12 cellular contexts compared by ENCODE assay signal in the genomic region with DNA sequence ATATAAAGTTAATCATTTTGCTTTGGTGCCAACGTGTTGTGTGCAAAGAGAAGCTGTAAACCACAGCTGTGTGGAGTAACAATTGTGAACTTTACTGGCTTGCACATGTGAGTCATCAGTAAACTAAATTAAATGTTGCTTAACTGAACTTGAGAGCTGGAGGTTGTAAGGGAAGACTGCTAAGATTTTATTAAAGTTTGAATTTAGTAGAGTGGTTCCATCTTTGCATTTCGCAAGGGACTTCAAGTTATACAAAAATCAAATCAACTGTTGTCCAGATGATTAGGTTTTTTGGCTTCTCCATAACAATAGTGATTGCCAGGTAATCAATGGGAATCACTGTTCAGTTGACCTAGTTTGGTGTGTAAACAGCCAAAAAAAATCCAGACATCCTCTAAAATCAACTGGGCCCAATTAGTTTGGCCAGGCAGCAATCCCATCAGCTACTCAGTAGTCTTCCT.
A peak's percentile ranks its signal among the peaks of the same experiment; 100 is the strongest.
DNase-seq lines count a peak whose midpoint lies in the region; ATAC-seq and TF ChIP-seq lines count a peak whose summit lies in the region.
"Had no signal": no experiment of that assay in that cellular context is flagged by ENCODE, and none has a peak within 500 bp of the region (broad histone marks: within the 10 kb centered on the region; RNA-seq: fewer than 3 reads in every experiment).

No MANE protein-coding gene starts in this region.

- peaks cover 7% of the 10 kb centered on the region for H3K4me1 Mint-ChIP-seq in progenitor cell of endocrine pancreas (ENCODE audit: low read depth)

- no peaks in the 10 kb centered on the region for H3K9me2 ChIP-seq in PC-3 (replicated peaks; ENCODE audit: low read length)

- H4K20me1 ChIP-seq in PC-3 (ENCODE audit: low read length) (no peaks in the 10 kb centered on the region), fibroblast of lung (ENCODE audit: control insufficient read depth, extremely low read depth, insufficient read depth, low read length) (no peaks in the 10 kb centered on the region), smooth muscle cell (ENCODE audit: low read depth) (no peaks in the 10 kb centered on the region)

- DNase-seq in HFF-Myc (ENCODE audit: extremely low read depth, low read depth) (peak; percentile 40), PC-3 (peak; percentile 89), fibroblast of lung (ENCODE audit: low read depth in 2 of 2) (peak; percentile 16 to 77), smooth muscle cell (lab: John Stamatoyannopoulos, UW; ENCODE audit: unreplicated experiment) (no peak), progenitor cell of endocrine pancreas (ENCODE audit: low spot score, unreplicated experiment) (no peak), HK-2 (ENCODE audit: unreplicated experiment) (no peak)
- DNase-seq: activated CD4-positive, alpha-beta memory T cell treated with anti-CD3 and anti-CD28 coated beads for 36 hours; activated naive CD4-positive, alpha-beta T cell treated with Interleukin-2 at 50 U/mL for 16 hours; NCI-H1048; NCI-H526 treated with DMSO at 0.1 percent for 48 hours had no signal

- no peaks in the 10 kb centered on the region for H3K9me3 Mint-ChIP-seq in progenitor cell of endocrine pancreas (ENCODE audit: low read depth)
- H3K9me3 Mint-ChIP-seq: activated CD4-positive, alpha-beta memory T cell treated with anti-CD3 and anti-CD28 coated beads for 36 hours had no signal

- H3K4me3 ChIP-seq in HFF-Myc (replicated peaks; ENCODE audit: low read depth, low read length) (no peak overlapping the region), PC-3 (ENCODE audit: low read length) (no peak overlapping the region), fibroblast of lung (replicated peaks in 1 of 4; ENCODE audit: control extremely low read depth in 1 of 4, insufficient read depth in 1 of 4, low read depth in 3 of 4, low read length in 4 of 4) (no peak overlapping the region), smooth muscle cell (no peak overlapping the region)
- H3K4me3 ChIP-seq: GM12878 had no signal

- intact Hi-C loops in PC-3 (cut with micrococcal nuclease): no loop called here

- 51% methylated on average over 2 of the region's 2 CpGs for WGBS in smooth muscle cell (ENCODE audit: low lambda C conversion rate)

- H3K79me2 ChIP-seq in PC-3 (ENCODE audit: low read length): no peaks in the 10 kb centered on the region
- no peaks in the 10 kb centered on the region for H3K79me2 ChIP-seq in fibroblast of lung (ENCODE audit: control insufficient read depth, insufficient read depth, low read length)
- no peaks in the 10 kb centered on the region for H3K79me2 ChIP-seq in smooth muscle cell (ENCODE audit: low read depth)

- no peaks in the 10 kb centered on the region for H3K27me3 ChIP-seq in PC-3 (ENCODE audit: low read length)
- H3K27me3 ChIP-seq in fibroblast of lung (ENCODE audit: control insufficient read depth, insufficient read depth, low read length): no peaks in the 10 kb centered on the region
- no peaks in the 10 kb centered on the region for H3K27me3 ChIP-seq in smooth muscle cell (ENCODE audit: low read depth)

- ATAC-seq in PC-3 (peak; percentile 92), HG02852 (IDR thresholded peaks at IDR 0.05; ENCODE audit: unreplicated experiment) (no peak)
- ATAC-seq: GM12878 had no signal

- H3K36me3 ChIP-seq in PC-3 (ENCODE audit: low read depth, low read length) (no peaks in the 10 kb centered on the region), fibroblast of lung (ENCODE audit: control insufficient read depth, insufficient read depth, low read length) (no peaks in the 10 kb centered on the region), smooth muscle cell (ENCODE audit: low read depth) (no peaks in the 10 kb centered on the region)

- H2AFZ ChIP-seq in PC-3 (ENCODE audit: low read length): no peak overlapping the region
- H2AFZ ChIP-seq in fibroblast of lung (ENCODE audit: low read length): no peak overlapping the region
- no peak overlapping the region for H2AFZ ChIP-seq in smooth muscle cell (ENCODE audit: low read depth)

- peaks cover 13% of the 10 kb centered on the region for H3K4me1 ChIP-seq in PC-3 (ENCODE audit: insufficient read depth, low read length)
- no peaks in the 10 kb centered on the region for H3K4me1 ChIP-seq in fibroblast of lung (ENCODE audit: control insufficient read depth, extremely low read depth, insufficient read depth, low read length)
- peaks cover 8% of the 10 kb centered on the region for H3K4me1 ChIP-seq in smooth muscle cell (ENCODE audit: low read depth)

- POLR2A ChIA-PET in PC-3 (lab: Charles Lee; ENCODE audit: unreplicated experiment): interaction anchor here (0.6 kb wide), 2 partner anchors 16 to 100 kb away, joined by 3 to 5 read pairs; no protein-coding TSS in a partner anchor

- H3K27me3 Mint-ChIP-seq in progenitor cell of endocrine pancreas: peaks cover 16% of the 10 kb centered on the region

- peak overlapping the region; percentile 18; the same call in 1 of the 2 replicates for H3K4me2 ChIP-seq in PC-3 (ENCODE audit: low read length)
- H3K4me2 ChIP-seq in fibroblast of lung (ENCODE audit: extremely low read depth, insufficient read depth, low read length): no peak overlapping the region
- H3K4me2 ChIP-seq in smooth muscle cell: peak overlapping the region; percentile 57

- BruUV-seq in PC-3 (replicated peaks; lab: Mats Ljungman, UMichigan): no TSS peak

- H3K9ac ChIP-seq in PC-3 (ENCODE audit: low read length) (no peak overlapping the region), fibroblast of lung (ENCODE audit: insufficient read depth, low read length) (no peak overlapping the region), smooth muscle cell (ENCODE audit: low read depth) (no peak overlapping the region)

- CTCF ChIA-PET in PC-3 (lab: Charles Lee): interaction anchor here (0.6 to 1.0 kb wide), 3 partner anchors 16 to 131 kb away, joined by 3 to 5 read pairs (median 5); no protein-coding TSS in a partner anchor

- no peak overlapping the region for H3K27ac Mint-ChIP-seq in progenitor cell of endocrine pancreas
- H3K27ac Mint-ChIP-seq: activated CD4-positive, alpha-beta memory T cell treated with anti-CD3 and anti-CD28 coated beads for 36 hours had no signal

- no peak overlapping the region for H3K4me3 Mint-ChIP-seq in progenitor cell of endocrine pancreas (ENCODE audit: low read depth)
- H3K4me3 Mint-ChIP-seq: activated CD4-positive, alpha-beta memory T cell treated with anti-CD3 and anti-CD28 coated beads for 36 hours had no signal

- no peaks in the 10 kb centered on the region for H3K36me3 Mint-ChIP-seq in progenitor cell of endocrine pancreas (ENCODE audit: insufficient read depth)
- H3K36me3 Mint-ChIP-seq: activated CD4-positive, alpha-beta memory T cell treated with anti-CD3 and anti-CD28 coated beads for 36 hours had no signal

- H3F3A ChIP-seq in PC-3 (ENCODE audit: low read length, unreplicated experiment): no peaks in the 10 kb centered on the region
- H3F3A ChIP-seq in smooth muscle cell (ENCODE audit: low read depth): peaks cover 3% of the 10 kb centered on the region

- no peak for TF ChIP-seq CTCF in HFF-Myc (IDR thresholded peaks at IDR 0.05; ENCODE audit: low read depth, low read length, missing control alignments)
- TF ChIP-seq CTCF in PC-3 (conservative IDR thresholded peaks at IDR 0.05; ENCODE audit: low read depth, low read length): no peak
- no peak for TF ChIP-seq CTCF in fibroblast of lung (conservative IDR thresholded peaks at IDR 0.05 in 1 of 2, IDR thresholded peaks at IDR 0.05 in 1 of 2; ENCODE audit: low read depth in 1 of 2, low read length in 2 of 2)
- no peak for TF ChIP-seq CTCF in smooth muscle cell (IDR thresholded peaks at IDR 0.05; ENCODE audit: borderline replicate concordance, insufficient read depth, poor library complexity, severe bottlenecking)
- no peak for TF ChIP-seq CTCF in progenitor cell of endocrine pancreas (IDR thresholded peaks at IDR 0.05; ENCODE audit: unreplicated experiment)

- 0 out of 2 replicates have a peak overlapping the region, but pooled peaks have one; percentile 13 for H3K27ac ChIP-seq in PC-3 (ENCODE audit: low read length)
- H3K27ac ChIP-seq in fibroblast of lung (ENCODE audit: insufficient read depth, low read length): no peak overlapping the region
- H3K27ac ChIP-seq in smooth muscle cell (ENCODE audit: low read depth): peak overlapping the region; percentile 9

- H3K9me3 ChIP-seq in PC-3 (ENCODE audit: low read length) (no peaks in the 10 kb centered on the region), fibroblast of lung (ENCODE audit: control insufficient read depth, insufficient read depth, low read depth, low read length) (no peaks in the 10 kb centered on the region), smooth muscle cell (replicated peaks; ENCODE audit: low read depth) (no peaks in the 10 kb centered on the region)

Comparison
In these comparisons a context has a peak if more than half of its experiments do, and no peak if none do; other contexts are left out.
1. DNase-seq: peak in HFF-Myc (single experiment), PC-3 (single experiment) and fibroblast of lung (2 of 2); none in smooth muscle cell (single experiment), progenitor cell of endocrine pancreas (single experiment) and HK-2 (single experiment).